16 cellular contexts compared by ENCODE assay signal in genomic region chr1:2294661-2295060, GRCh38.
DNase-seq lines count a peak whose midpoint lies in the region; ATAC-seq and TF ChIP-seq lines count a peak whose summit lies in the region.
"Had no signal": no experiment of that assay in that cellular context is flagged by ENCODE, and none has a peak within 500 bp of the region (broad histone marks: within the 10 kb centered on the region; RNA-seq: fewer than 3 reads in every experiment).

No MANE protein-coding gene starts in this region.

- peak overlapping the region; percentile 80 for H3K27ac Mint-ChIP-seq in activated T-cell treated with anti-CD3 and anti-CD28 coated beads, Interleukin-2, amount 50 U/mL, for 24 hours
- H3K27ac Mint-ChIP-seq in activated naive CD8-positive, alpha-beta T cell treated with anti-CD3 and anti-CD28 coated beads, Interleukin-2, amount 10 ng/mL, durations not matched to agents 7 days and 5 days = no peak overlapping the region
- peak overlapping the region in 4 of 6 donors; percentile 26 to 99 (median 70) for H3K27ac Mint-ChIP-seq in naive B cell
- H3K27ac Mint-ChIP-seq: neural progenitor cell had no signal

- H3K36me3 Mint-ChIP-seq in activated T-cell treated with anti-CD3 and anti-CD28 coated beads, Interleukin-2, amount 50 U/mL, for 24 hours (ENCODE audit: low read depth) = peaks cover 25% of the 10 kb centered on the region
- H3K36me3 Mint-ChIP-seq in activated T-cell treated with anti-CD3 and anti-CD28 coated beads, Interleukin-2, amount 50 U/mL, for 4 hours (ENCODE audit: insufficient read depth) = no peaks in the 10 kb centered on the region
- peaks cover 4% of the 10 kb centered on the region for H3K36me3 Mint-ChIP-seq in activated naive CD8-positive, alpha-beta T cell treated with anti-CD3 and anti-CD28 coated beads, Interleukin-2, amount 10 ng/mL, durations not matched to agents 7 days and 5 days
- no peaks in the 10 kb centered on the region for H3K36me3 Mint-ChIP-seq in naive B cell

- H3K27me3 ChIP-seq in tibial artery = no peaks in the 10 kb centered on the region
- no peaks in the 10 kb centered on the region for H3K27me3 ChIP-seq in aorta (ENCODE audit: control insufficient read depth in 1 of 2, insufficient read depth in 2 of 2, low read length in 1 of 2)
- H3K27me3 ChIP-seq: neural progenitor cell, tibial nerve had no signal

- H3K9me3 ChIP-seq in tibial artery (no peaks in the 10 kb centered on the region), aorta (ENCODE audit: control insufficient read depth, low read length) (no peaks in the 10 kb centered on the region)
- H3K9me3 ChIP-seq: HAP-1, tibial nerve had no signal

- H3K4me1 ChIP-seq in tibial artery = peaks cover 15 to 99% (median 78%) of the 10 kb centered on the region in 4 donors
- no peaks in the 10 kb centered on the region for H3K4me1 ChIP-seq in aorta (ENCODE audit: control insufficient read depth in 1 of 2, insufficient read depth in 2 of 2, low read length in 2 of 2)
- H3K4me1 ChIP-seq: HAP-1 had no signal

- H3K36me3 ChIP-seq in tibial artery = peaks cover 0 to 9% (median 0%) of the 10 kb centered on the region in 3 donors
- H3K36me3 ChIP-seq in aorta (ENCODE audit: control insufficient read depth in 1 of 2, insufficient read depth in 2 of 2, low read length in 1 of 2) = no peaks in the 10 kb centered on the region
- H3K36me3 ChIP-seq: HAP-1, neural progenitor cell, tibial nerve, WERI-Rb-1 had no signal

- H3K9me3 Mint-ChIP-seq in activated T-cell treated with anti-CD3 and anti-CD28 coated beads, Interleukin-2, amount 50 U/mL, for 24 hours = no peaks in the 10 kb centered on the region
- no peaks in the 10 kb centered on the region for H3K9me3 Mint-ChIP-seq in activated T-cell treated with anti-CD3 and anti-CD28 coated beads, Interleukin-2, amount 50 U/mL, for 4 hours
- H3K9me3 Mint-ChIP-seq in activated naive CD8-positive, alpha-beta T cell treated with anti-CD3 and anti-CD28 coated beads, Interleukin-2, amount 10 ng/mL, durations not matched to agents 7 days and 5 days = no peaks in the 10 kb centered on the region
- H3K9me3 Mint-ChIP-seq in naive B cell = no peaks in the 10 kb centered on the region
- H3K9me3 Mint-ChIP-seq: activated naive CD4-positive, alpha-beta T cell treated with anti-CD3 and anti-CD28 coated beads for 36 hours; neural progenitor cell had no signal

- POLR2A ChIA-PET in activated naive CD8-positive, alpha-beta T cell treated with anti-CD3 and anti-CD28 coated beads, Interleukin-2, amount 10 ng/mL, durations not matched to agents 7 days and 5 days (lab: Charles Lee) = interaction anchor here (1.3 to 1.7 kb wide), 2 partner anchors 64 to 67 kb away, joined by 3 to 5 read pairs; no protein-coding TSS in a partner anchor

- H3K27me3 Mint-ChIP-seq in activated T-cell treated with anti-CD3 and anti-CD28 coated beads, Interleukin-2, amount 50 U/mL, for 24 hours = no peaks in the 10 kb centered on the region
- no peaks in the 10 kb centered on the region for H3K27me3 Mint-ChIP-seq in activated T-cell treated with anti-CD3 and anti-CD28 coated beads, Interleukin-2, amount 50 U/mL, for 4 hours (ENCODE audit: low read depth)
- no peaks in the 10 kb centered on the region for H3K27me3 Mint-ChIP-seq in activated naive CD8-positive, alpha-beta T cell treated with anti-CD3 and anti-CD28 coated beads, Interleukin-2, amount 10 ng/mL, durations not matched to agents 7 days and 5 days
- no peaks in the 10 kb centered on the region for H3K27me3 Mint-ChIP-seq in naive B cell

- no peak for TF ChIP-seq CTCF in tibial artery (IDR thresholded peaks at IDR 0.05)

- intact Hi-C loops in tibial artery (cut with DNase I; ENCODE audit: low total_unique reads) = no loop called here
- intact Hi-C loops in aorta (cut with DNase I) = loop anchor here in 1 of 2 donors (5.0 kb wide), 1 partner anchor 62 kb away; no protein-coding TSS in a partner anchor

- DNase-seq in activated T-cell treated with anti-CD3 and anti-CD28 coated beads, Interleukin-2, amount 50 U/mL, for 24 hours = no peak
- no peak for DNase-seq in activated T-cell treated with anti-CD3 and anti-CD28 coated beads, Interleukin-2, amount 50 U/mL, for 4 hours
- DNase-seq in activated naive CD8-positive, alpha-beta T cell treated with anti-CD3 and anti-CD28 coated beads, Interleukin-2, amount 10 ng/mL, durations not matched to agents 7 days and 5 days = no peak
- DNase-seq in naive B cell (no peak), tibial artery (no peak), NAMALWA (ENCODE audit: low spot score) (no peak), aorta (no peak)
- no peak for DNase-seq in activated CD4-positive, CD25-positive, alpha-beta regulatory T cell (lab: John Stamatoyannopoulos, UW)
- DNase-seq: activated CD4-positive, alpha-beta T cell treated with anti-CD3 and anti-CD28 coated beads, Interleukin-2, amount 50 U/mL, for 4 hours; activated naive CD4-positive, alpha-beta T cell treated with anti-CD3 and anti-CD28 coated beads for 36 hours; NCI-H774; Right ventricle myocardium superior; WERI-Rb-1 had no signal

- no peak for ATAC-seq in activated T-cell treated with anti-CD3 and anti-CD28 coated beads, Interleukin-2, amount 50 U/mL, for 4 hours
- no peak for ATAC-seq in activated naive CD8-positive, alpha-beta T cell treated with anti-CD3 and anti-CD28 coated beads, Interleukin-2, amount 10 ng/mL, durations not matched to agents 7 days and 5 days (ENCODE audit: low read depth)
- ATAC-seq in naive B cell (ENCODE audit: low read depth in 2 of 2) (no peak), aorta (ENCODE audit: low FRiP score) (no peak)

- WGBS in aorta, 2 donors = 69 to 75% methylated on average over 6 of the region's 6 CpGs

- no peak overlapping the region for H3K4me3 Mint-ChIP-seq in activated T-cell treated with anti-CD3 and anti-CD28 coated beads, Interleukin-2, amount 50 U/mL, for 24 hours
- no peak overlapping the region for H3K4me3 Mint-ChIP-seq in activated T-cell treated with anti-CD3 and anti-CD28 coated beads, Interleukin-2, amount 50 U/mL, for 4 hours
- H3K4me3 Mint-ChIP-seq in activated naive CD8-positive, alpha-beta T cell treated with anti-CD3 and anti-CD28 coated beads, Interleukin-2, amount 10 ng/mL, durations not matched to agents 7 days and 5 days = peak overlapping the region; percentile 32
- peak overlapping the region in 2 of 8 donors; percentile 21 to 59 for H3K4me3 Mint-ChIP-seq in naive B cell
- H3K4me3 Mint-ChIP-seq: activated naive CD4-positive, alpha-beta T cell treated with anti-CD3 and anti-CD28 coated beads for 36 hours; neural progenitor cell had no signal

- H3K4me3 ChIP-seq in tibial artery (no peak overlapping the region), aorta (ENCODE audit: low read length in 2 of 2) (no peak overlapping the region)
- H3K4me3 ChIP-seq: HAP-1, neural progenitor cell, tibial nerve had no signal

- H3K27ac ChIP-seq in tibial artery (peak overlapping the region; percentile 54 to 62), aorta (ENCODE audit: low read depth in 1 of 2, low read length in 2 of 2) (no peak overlapping the region)
- H3K27ac ChIP-seq: neural progenitor cell, WERI-Rb-1 had no signal

- peaks cover 98% of the 10 kb centered on the region for H3K4me1 Mint-ChIP-seq in activated T-cell treated with anti-CD3 and anti-CD28 coated beads, Interleukin-2, amount 50 U/mL, for 24 hours (ENCODE audit: low read depth)
- H3K4me1 Mint-ChIP-seq in activated T-cell treated with anti-CD3 and anti-CD28 coated beads, Interleukin-2, amount 50 U/mL, for 4 hours (ENCODE audit: low read depth) = peaks cover 91% of the 10 kb centered on the region
- peaks cover 45% of the 10 kb centered on the region for H3K4me1 Mint-ChIP-seq in activated naive CD8-positive, alpha-beta T cell treated with anti-CD3 and anti-CD28 coated beads, Interleukin-2, amount 10 ng/mL, durations not matched to agents 7 days and 5 days
- peaks cover 42 to 76% (median 74%) of the 10 kb centered on the region in 3 donors for H3K4me1 Mint-ChIP-seq in naive B cell

Comparison
In these comparisons a context has a peak if more than half of its experiments do, and no peak if none do; other contexts are left out.
1. H3K27ac ChIP-seq: peak in tibial artery (2 of 2); none in aorta (0 of 2).